Comparison of ENCODE assay signal across 26 cellular contexts in genomic region chr1:60923287-60924110, GRCh38.
DNase-seq lines count a peak whose midpoint lies in the region; ATAC-seq and TF ChIP-seq lines count a peak whose summit lies in the region.
"Had no signal": no experiment of that assay in that cellular context is flagged by ENCODE, and none has a peak within 500 bp of the region (broad histone marks: within the 10 kb centered on the region; RNA-seq: fewer than 3 reads in every experiment).

No MANE protein-coding gene starts in this region.

- no peaks in the 10 kb centered on the region for H3K36me3 Mint-ChIP-seq in CD4-positive, alpha-beta T cell (ENCODE audit: low read depth)
- H3K36me3 Mint-ChIP-seq: activated naive CD8-positive, alpha-beta T cell treated with anti-CD3 and anti-CD28 coated beads for 36 hours; CD4-positive, CD25-positive, alpha-beta regulatory T cell; immature natural killer cell; natural killer cell treated with Interleukin-12 subunit alpha and Interleukin-12 subunit beta and Interleukin-15 and Interleukin-18, amount 100 ng/mL, for 72 hours; T-cell had no signal

- TF ChIP-seq CTCF in adrenal gland (IDR thresholded peaks at IDR 0.05) = no peak
- TF ChIP-seq CTCF in right atrium auricular region (IDR thresholded peaks at IDR 0.05) = no peak
- no peak for TF ChIP-seq CTCF in CD4-positive, alpha-beta T cell (IDR thresholded peaks at IDR 0.05)

- peak; percentile 29 for DNase-seq in NCI-H1694 (lab: John Stamatoyannopoulos, UW)
- DNase-seq in adrenal gland = peak in 6 of 7 donors; percentile 37 to 71 (median 58)
- DNase-seq in right atrium auricular region (ENCODE audit: low spot score) = no peak
- DNase-seq in sciatic nerve (ENCODE audit: low spot score) = no peak
- DNase-seq in neuronal stem cell (ENCODE audit: low spot score) = no peak
- no peak for DNase-seq in NCI-H345 treated with DMSO at 0.1 percent for 48 hours (lab: John Stamatoyannopoulos, UW; ENCODE audit: unreplicated experiment)
- no peak for DNase-seq in CD4-positive, alpha-beta T cell
- DNase-seq: activated CD4-positive, alpha-beta memory T cell treated with anti-CD3 and anti-CD28 coated beads, Interleukin-2, amount 10 ng/mL, durations not matched to agents 7 days and 5 days; activated naive CD8-positive, alpha-beta T cell treated with anti-CD3 and anti-CD28 coated beads for 36 hours; CD4-positive, CD25-positive, alpha-beta regulatory T cell; effector memory CD4-positive, alpha-beta T cell; foreskin keratinocyte; H7; hippocampal formation; immature natural killer cell; Karpas-422; midbrain; NCI-H1048; NCI-H2029 treated with DMSO at 0.1 percent for 48 hours; NCI-H226; NCI-H82; T-cell; uterus had no signal

- H3K4me2 ChIP-seq in neuronal stem cell (ENCODE audit: insufficient read depth, low read length, poor library complexity, severe bottlenecking) = no peak overlapping the region

- H2AK5ac ChIP-seq in neuronal stem cell (ENCODE audit: low read depth, low read length) = no peak overlapping the region

- TF ChIP-seq POLR2A in adrenal gland (IDR thresholded peaks at IDR 0.05) = no peak

- no peak overlapping the region for H3K14ac ChIP-seq in neuronal stem cell (ENCODE audit: low read length)

- H3K4me1 Mint-ChIP-seq in CD4-positive, alpha-beta T cell (ENCODE audit: low read depth) = no peaks in the 10 kb centered on the region
- H3K4me1 Mint-ChIP-seq: activated CD4-positive, alpha-beta memory T cell treated with anti-CD3 and anti-CD28 coated beads, Interleukin-2, amount 10 ng/mL, durations not matched to agents 7 days and 5 days; activated naive CD8-positive, alpha-beta T cell treated with anti-CD3 and anti-CD28 coated beads for 36 hours; CD4-positive, CD25-positive, alpha-beta regulatory T cell; immature natural killer cell; T-cell had no signal

- POLR2A ChIA-PET in CD4-positive, alpha-beta T cell (lab: Charles Lee) = no interaction called here

- H3K27ac ChIP-seq in adrenal gland = peak overlapping the region in 2 of 5 donors; percentile 26 to 66
- peak overlapping the region; percentile 46 to 65 for H3K27ac ChIP-seq in right atrium auricular region
- H3K27ac ChIP-seq in neuronal stem cell (replicated peaks; ENCODE audit: low read length) = no peak overlapping the region
- H3K27ac ChIP-seq in CD4-positive, alpha-beta T cell (ENCODE audit: low read depth, low read length) = no peak overlapping the region
- H3K27ac ChIP-seq: foreskin keratinocyte, prostate gland, uterus had no signal

- H3K23ac ChIP-seq in neuronal stem cell (ENCODE audit: low read depth, low read length, poor library complexity) = no peak overlapping the region

- H3K9me3 Mint-ChIP-seq in CD4-positive, alpha-beta T cell = no peaks in the 10 kb centered on the region
- H3K9me3 Mint-ChIP-seq: activated CD4-positive, alpha-beta memory T cell treated with anti-CD3 and anti-CD28 coated beads, Interleukin-2, amount 10 ng/mL, durations not matched to agents 7 days and 5 days; activated naive CD8-positive, alpha-beta T cell treated with anti-CD3 and anti-CD28 coated beads for 36 hours; CD4-positive, CD25-positive, alpha-beta regulatory T cell; immature natural killer cell; natural killer cell treated with Interleukin-12 subunit alpha and Interleukin-12 subunit beta and Interleukin-15 and Interleukin-18, amount 100 ng/mL, for 72 hours; T-cell had no signal

- no peak overlapping the region for H4K91ac ChIP-seq in neuronal stem cell (ENCODE audit: low read depth, low read length, poor library complexity)

- H3K79me1 ChIP-seq in neuronal stem cell (ENCODE audit: low read depth, low read length) = no peaks in the 10 kb centered on the region

- H2BK12ac ChIP-seq in neuronal stem cell (ENCODE audit: low read length) = no peak overlapping the region

- H3K4me1 ChIP-seq in adrenal gland (replicated peaks in 1 of 2) (peaks cover 16 to 29% of the 10 kb centered on the region in 2 donors), right atrium auricular region (peaks cover 0 to 40% of the 10 kb centered on the region in 2 donors), neuronal stem cell (ENCODE audit: control insufficient read depth in 2 of 2, insufficient read depth in 1 of 2, low read depth in 1 of 2, low read length in 2 of 2) (peaks cover 0 to 8% of the 10 kb centered on the region in 2 donors)
- H3K4me1 ChIP-seq: foreskin keratinocyte, prostate gland, uterus had no signal

- CTCF ChIA-PET in CD4-positive, alpha-beta T cell (lab: Charles Lee) = no interaction called here

- no peak overlapping the region for H3K27ac Mint-ChIP-seq in CD4-positive, alpha-beta T cell
- H3K27ac Mint-ChIP-seq: activated CD4-positive, alpha-beta memory T cell treated with anti-CD3 and anti-CD28 coated beads, Interleukin-2, amount 10 ng/mL, durations not matched to agents 7 days and 5 days; activated naive CD8-positive, alpha-beta T cell treated with anti-CD3 and anti-CD28 coated beads for 36 hours; CD4-positive, CD25-positive, alpha-beta regulatory T cell; immature natural killer cell; natural killer cell treated with Interleukin-12 subunit alpha and Interleukin-12 subunit beta and Interleukin-15 and Interleukin-18, amount 100 ng/mL, for 72 hours; T-cell had no signal

- intact Hi-C loops in adrenal gland (cut with DNase I) (no loop called here), sciatic nerve (cut with DNase I) (no loop called here)
- intact Hi-C loops in CD4-positive, alpha-beta T cell (cut with DNase I, micrococcal nuclease) = no loop called here

- H3K9me3 ChIP-seq in adrenal gland (replicated peaks in 1 of 3) = no peaks in the 10 kb centered on the region
- H3K9me3 ChIP-seq in right atrium auricular region = no peaks in the 10 kb centered on the region
- no peaks in the 10 kb centered on the region for H3K9me3 ChIP-seq in neuronal stem cell (replicated peaks in 1 of 2; ENCODE audit: control insufficient read depth in 2 of 2, insufficient read depth in 1 of 2, low read depth in 1 of 2, low read length in 2 of 2)
- H3K9me3 ChIP-seq in CD4-positive, alpha-beta T cell (ENCODE audit: control insufficient read depth, low read length) = no peaks in the 10 kb centered on the region
- H3K9me3 ChIP-seq: prostate gland, uterus had no signal

- H3K36me3 ChIP-seq in adrenal gland (replicated peaks in 1 of 2) (no peaks in the 10 kb centered on the region), right atrium auricular region (no peaks in the 10 kb centered on the region), neuronal stem cell (replicated peaks in 1 of 2; ENCODE audit: control insufficient read depth in 2 of 2, insufficient read depth in 2 of 2, low read length in 2 of 2) (no peaks in the 10 kb centered on the region)
- H3K36me3 ChIP-seq: prostate gland, uterus had no signal

- H3K18ac ChIP-seq in neuronal stem cell (ENCODE audit: low read length) = no peak overlapping the region

- H4K8ac ChIP-seq in neuronal stem cell (ENCODE audit: low read depth, low read length) = no peak overlapping the region

- no peak overlapping the region for H3K9ac ChIP-seq in neuronal stem cell (ENCODE audit: low read depth, low read length, poor library complexity)

- no peaks in the 10 kb centered on the region for H3K27me3 ChIP-seq in adrenal gland
- H3K27me3 ChIP-seq in right atrium auricular region = no peaks in the 10 kb centered on the region
- H3K27me3 ChIP-seq in neuronal stem cell (ENCODE audit: control insufficient read depth in 3 of 3, insufficient read depth in 3 of 3, low read depth in 1 of 3, low read length in 3 of 3) = no peaks in the 10 kb centered on the region
- no peaks in the 10 kb centered on the region for H3K27me3 ChIP-seq in CD4-positive, alpha-beta T cell (ENCODE audit: control insufficient read depth, insufficient read depth, low read length)
- H3K27me3 ChIP-seq: uterus had no signal

- no peak overlapping the region for H2BK120ac ChIP-seq in neuronal stem cell (ENCODE audit: low read depth, low read length)

- H2BK15ac ChIP-seq in neuronal stem cell (ENCODE audit: low read length) = no peak overlapping the region

- no peaks in the 10 kb centered on the region for H3K27me3 Mint-ChIP-seq in CD4-positive, alpha-beta T cell
- H3K27me3 Mint-ChIP-seq: activated naive CD8-positive, alpha-beta T cell treated with anti-CD3 and anti-CD28 coated beads for 36 hours; T-cell had no signal

- H3K4me3 ChIP-seq in adrenal gland = no peak overlapping the region
- H3K4me3 ChIP-seq in right atrium auricular region = no peak overlapping the region
- no peak overlapping the region for H3K4me3 ChIP-seq in neuronal stem cell (ENCODE audit: low read length in 2 of 2)
- H3K4me3 ChIP-seq: prostate gland, uterus had no signal

- 10 to 36% (median 30%) methylated on average over 5 to 6 of the region's 6 CpGs for WGBS in adrenal gland, 4 donors
- no CpG with 5 or more reads among the region's 6 CpGs for WGBS in neuronal stem cell (ENCODE audit: extremely low coverage in 2 of 2, insufficient read length in 2 of 2, insufficient replicate concordance in 1 of 2), 2 donors

- no peak overlapping the region for H2AFZ ChIP-seq in neuronal stem cell (ENCODE audit: low read length)

- H3K4me3 Mint-ChIP-seq in CD4-positive, alpha-beta T cell = no peak overlapping the region
- H3K4me3 Mint-ChIP-seq: activated CD4-positive, alpha-beta memory T cell treated with anti-CD3 and anti-CD28 coated beads, Interleukin-2, amount 10 ng/mL, durations not matched to agents 7 days and 5 days; activated naive CD8-positive, alpha-beta T cell treated with anti-CD3 and anti-CD28 coated beads for 36 hours; CD4-positive, CD25-positive, alpha-beta regulatory T cell; immature natural killer cell; natural killer cell treated with Interleukin-12 subunit alpha and Interleukin-12 subunit beta and Interleukin-15 and Interleukin-18, amount 100 ng/mL, for 72 hours; T-cell had no signal

- no peak overlapping the region for H3K4ac ChIP-seq in neuronal stem cell (ENCODE audit: low read length)

- no peak overlapping the region for H2BK5ac ChIP-seq in neuronal stem cell (ENCODE audit: low read length)

- peak; percentile 28 for ATAC-seq in sciatic nerve
- ATAC-seq in CD4-positive, alpha-beta T cell (ENCODE audit: poor library complexity) = no peak
- ATAC-seq: activated CD4-positive, CD25-positive, alpha-beta regulatory T cell treated with anti-CD3 and anti-CD28 coated beads, Interleukin-2, amount 50 U/mL, for 24 hours; T-cell had no signal

Comparison
In these comparisons a context has a peak if more than half of its experiments do, and no peak if none do; other contexts are left out.
1. DNase-seq: peak in NCI-H1694 (single experiment) and adrenal gland (6 of 7); none in right atrium auricular region (single experiment), sciatic nerve (single experiment), neuronal stem cell (single experiment), NCI-H345 treated with DMSO at 0.1 percent for 48 hours (single experiment) and CD4-positive, alpha-beta T cell (0 of 10).
2. H3K27ac ChIP-seq: peak in right atrium auricular region (2 of 2); none in neuronal stem cell (single experiment) and CD4-positive, alpha-beta T cell (single experiment).